Comparison of ENCODE assay signal across 11 cellular contexts in the genomic region with DNA sequence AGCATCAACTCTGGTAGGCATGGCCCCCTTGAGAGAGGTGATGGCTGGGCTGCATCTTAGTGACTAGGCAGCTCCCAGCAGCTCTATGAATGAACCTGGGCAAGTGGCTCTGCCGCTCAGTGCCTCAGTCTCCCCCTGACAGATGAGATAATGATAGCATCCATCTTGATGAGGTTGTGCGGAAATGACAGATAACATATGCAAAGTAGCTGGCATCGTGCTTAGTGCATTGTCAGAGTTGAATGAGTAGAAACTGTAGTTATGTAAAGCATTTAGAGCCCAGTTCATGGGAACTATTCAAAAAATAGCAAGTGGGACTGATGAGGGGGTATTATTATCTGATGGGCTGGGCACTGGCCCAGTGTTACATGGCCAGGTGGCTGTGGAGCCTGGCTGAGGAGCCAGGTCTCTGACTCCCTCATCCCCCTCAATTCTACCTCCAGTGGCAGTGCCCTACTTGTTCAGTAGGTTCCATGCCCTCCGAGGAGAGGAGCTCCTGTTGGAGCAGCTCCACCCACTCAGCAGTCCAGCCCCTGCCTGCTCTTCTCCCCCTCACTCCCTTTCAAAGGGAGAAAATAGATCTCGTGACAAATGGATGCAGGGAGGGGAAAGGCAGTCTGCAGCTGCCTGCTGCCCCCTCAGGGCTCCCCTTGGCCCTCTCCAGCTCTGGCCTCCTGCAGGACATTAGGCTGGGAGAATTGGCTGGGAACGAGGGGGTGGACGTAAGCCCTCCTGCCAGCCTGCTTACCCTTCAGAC. TPM values are rescaled to one million over a fixed set of nuclear protein-coding genes. Genes with fewer than 3 reads are reported as not detected.
DNase-seq lines count a peak whose midpoint lies in the region; TF ChIP-seq lines count a peak whose summit lies in the region.
"Had no signal": no experiment of that assay in that cellular context is flagged by ENCODE, and none has a peak within 500 bp of the region (broad histone marks: within the 10 kb centered on the region; RNA-seq: fewer than 3 reads in every experiment).

No MANE protein-coding gene starts in this region.

- H3K36me3 Mint-ChIP-seq in glutamatergic neuron (ENCODE audit: unreplicated experiment): no peaks in the 10 kb centered on the region
- H3K36me3 Mint-ChIP-seq: activated naive CD8-positive, alpha-beta T cell treated with anti-CD3 and anti-CD28 coated beads for 36 hours had no signal

- H4K20me1 ChIP-seq in OCI-LY7 (ENCODE audit: insufficient read depth, low read length): peaks cover 8% of the 10 kb centered on the region; the same call in 1 of the 2 replicates

- no peaks in the 10 kb centered on the region for H3K27me3 ChIP-seq in subcutaneous abdominal adipose tissue (ENCODE audit: control insufficient read depth in 5 of 5, insufficient read depth in 4 of 5, low read length in 5 of 5)

- H3K9me3 ChIP-seq in OCI-LY7 (ENCODE audit: low read length) (no peaks in the 10 kb centered on the region), subcutaneous abdominal adipose tissue (ENCODE audit: control insufficient read depth in 5 of 5, low read length in 5 of 5) (no peaks in the 10 kb centered on the region)

- intact Hi-C loops in OCI-LY7 (cut with micrococcal nuclease; ENCODE audit: unreplicated experiment): loop anchor here (2.0 kb wide), 1 partner anchor 33 kb away; no protein-coding TSS in a partner anchor

- peak overlapping the region; percentile 91 for H3K4me2 ChIP-seq in OCI-LY7 (ENCODE audit: low read length)

- no TSS peak for BruUV-seq in OCI-LY7 (replicated peaks; lab: Mats Ljungman, UMichigan)

- peaks cover 19% of the 10 kb centered on the region for H3K4me1 Mint-ChIP-seq in glutamatergic neuron (ENCODE audit: low read depth, unreplicated experiment)

- H3K4me1 ChIP-seq in OCI-LY7 (ENCODE audit: insufficient read depth, low read length, poor library complexity, severe bottlenecking) (peaks cover 98% of the 10 kb centered on the region), subcutaneous abdominal adipose tissue (ENCODE audit: control insufficient read depth in 5 of 5, insufficient read depth in 5 of 5, low read length in 5 of 5) (peaks cover 23 to 100% (median 99%) of the 10 kb centered on the region in 5 donors)

- TF ChIP-seq CTCF in OCI-LY7 (conservative IDR thresholded peaks at IDR 0.05; ENCODE audit: low read length) (no peak), glutamatergic neuron (IDR thresholded peaks at IDR 0.05; ENCODE audit: partially characterized antibody, unreplicated experiment) (no peak)

- H3K9me2 ChIP-seq in OCI-LY7 (ENCODE audit: insufficient read depth, low read length): no peaks in the 10 kb centered on the region

- H3K27me3 Mint-ChIP-seq in glutamatergic neuron (ENCODE audit: unreplicated experiment): peaks cover 7% of the 10 kb centered on the region
- H3K27me3 Mint-ChIP-seq: activated CD4-positive, alpha-beta memory T cell treated with anti-CD3 and anti-CD28 coated beads, Interleukin-2, amount 10 ng/mL, durations not matched to agents 7 days and 5 days; activated naive CD8-positive, alpha-beta T cell treated with anti-CD3 and anti-CD28 coated beads for 36 hours had no signal

- POLR2A ChIA-PET in OCI-LY7 (lab: Charles Lee): interaction anchor here (0.5 to 3.2 kb wide), 8 partner anchors 8 to 1695 kb away, joined by 3 to 15 read pairs (median 4); no protein-coding TSS in a partner anchor

- CTCF ChIA-PET in OCI-LY7 (lab: Charles Lee; ENCODE audit: unreplicated experiment): interaction anchor here (2.3 kb wide), 1 partner anchor 29 kb away, joined by 11 read pairs; no protein-coding TSS in a partner anchor

- H3K36me3 ChIP-seq in OCI-LY7 (ENCODE audit: insufficient read depth, low read length) (peaks cover 62% of the 10 kb centered on the region; the same call in 1 of the 2 replicates), subcutaneous abdominal adipose tissue (ENCODE audit: control insufficient read depth in 5 of 5, insufficient read depth in 5 of 5, low read length in 5 of 5) (peaks cover 0 to 34% (median 16%) of the 10 kb centered on the region in 5 donors)

- peaks cover 5% of the 10 kb centered on the region for H3K9me3 Mint-ChIP-seq in glutamatergic neuron (ENCODE audit: unreplicated experiment)
- H3K9me3 Mint-ChIP-seq: activated CD4-positive, alpha-beta memory T cell treated with anti-CD3 and anti-CD28 coated beads, Interleukin-2, amount 10 ng/mL, durations not matched to agents 7 days and 5 days; activated naive CD8-positive, alpha-beta T cell treated with anti-CD3 and anti-CD28 coated beads for 36 hours had no signal

- H3K27ac ChIP-seq in OCI-LY7 (ENCODE audit: low read depth, low read length, poor library complexity, severe bottlenecking): peak overlapping the region; percentile 94
- H3K27ac ChIP-seq in subcutaneous abdominal adipose tissue (ENCODE audit: low read depth, low read length): peak overlapping the region; percentile 78

- no peak overlapping the region for H3K4me3 Mint-ChIP-seq in glutamatergic neuron (ENCODE audit: unreplicated experiment)
- H3K4me3 Mint-ChIP-seq: activated CD4-positive, alpha-beta memory T cell treated with anti-CD3 and anti-CD28 coated beads, Interleukin-2, amount 10 ng/mL, durations not matched to agents 7 days and 5 days; activated naive CD8-positive, alpha-beta T cell treated with anti-CD3 and anti-CD28 coated beads for 36 hours had no signal

- H3K9ac ChIP-seq in subcutaneous abdominal adipose tissue (ENCODE audit: low read length in 5 of 5): peak overlapping the region in 2 of 5 donors; percentile 2 to 73

- H3K79me2 ChIP-seq in OCI-LY7 (ENCODE audit: insufficient read depth, low read depth, low read length): peaks cover 95% of the 10 kb centered on the region

- peak; percentile 51 for DNase-seq in OCI-LY7 (ENCODE audit: low spot score)
- no peak for DNase-seq in glutamatergic neuron
- no peak for DNase-seq in activated CD4-positive, alpha-beta T cell treated with anti-CD3 and anti-CD28 coated beads, Interleukin-2, amount 50 U/mL, for 4 hours
- no peak for DNase-seq in activated CD4-positive, alpha-beta T cell treated with anti-CD3 and anti-CD28 coated beads for 4 hours
- DNase-seq in activated effector memory CD4-positive, alpha-beta T cell treated with anti-CD3 and anti-CD28 coated beads, Interleukin-2, amount 50 U/mL, for 16 hours: no peak
- DNase-seq in NCI-H345 treated with DMSO at 0.1 percent for 48 hours (lab: John Stamatoyannopoulos, UW; ENCODE audit: unreplicated experiment): no peak
- DNase-seq: activated CD4-positive, alpha-beta memory T cell treated with anti-CD3 and anti-CD28 coated beads, Interleukin-2, amount 10 ng/mL, durations not matched to agents 7 days and 5 days; activated naive CD8-positive, alpha-beta T cell treated with anti-CD3 and anti-CD28 coated beads for 36 hours; NCI-H187 treated with DMSO at 0.1 percent for 48 hours had no signal

- H3K27ac Mint-ChIP-seq in glutamatergic neuron (ENCODE audit: unreplicated experiment): peak overlapping the region; percentile 52
- H3K27ac Mint-ChIP-seq: activated CD4-positive, alpha-beta memory T cell treated with anti-CD3 and anti-CD28 coated beads, Interleukin-2, amount 10 ng/mL, durations not matched to agents 7 days and 5 days; activated naive CD8-positive, alpha-beta T cell treated with anti-CD3 and anti-CD28 coated beads for 36 hours had no signal

- TF ChIP-seq POLR2A in GM19193 (IDR thresholded peaks at IDR 0.05; ENCODE audit: extremely low read depth, insufficient read depth, insufficient read length): peak; percentile 38

- peak overlapping the region; percentile 53 for H3K4me3 ChIP-seq in OCI-LY7 (ENCODE audit: low read depth, low read length, poor library complexity, severe bottlenecking)
- H3K4me3 ChIP-seq in subcutaneous abdominal adipose tissue (ENCODE audit: low read depth in 1 of 5, low read length in 5 of 5): peak overlapping the region in 4 of 5 donors; percentile 11 to 52 (median 30)

- no peak overlapping the region for H2AFZ ChIP-seq in OCI-LY7 (ENCODE audit: low read length)

RNA-seq across cellular contexts. Expression of a gene that starts 6.6 kb away (rescaled TPM):
- 9.5 and 13.3 TPM in 2 replicates for total RNA-seq in OCI-LY7 (2014; rRNA removed; shearing (Covaris generic))
- total RNA-seq in OCI-LY7 (2022) (91.6 and 108 TPM in 2 replicates), glutamatergic neuron (ENCODE audit: unreplicated experiment) (5.4 TPM)

RNA-seq across cellular contexts. Expression of a gene that starts 37.4 kb away (rescaled TPM):
- total RNA-seq in OCI-LY7 (2014; rRNA removed; shearing (Covaris generic)): 9.9 and 15.8 TPM in 2 replicates
- total RNA-seq in OCI-LY7 (2022) (34.7 and 34.8 TPM in 2 replicates), glutamatergic neuron (ENCODE audit: unreplicated experiment) (10.5 TPM)
